ENCODE assay signal across 1 cellular context in the genomic region with DNA sequence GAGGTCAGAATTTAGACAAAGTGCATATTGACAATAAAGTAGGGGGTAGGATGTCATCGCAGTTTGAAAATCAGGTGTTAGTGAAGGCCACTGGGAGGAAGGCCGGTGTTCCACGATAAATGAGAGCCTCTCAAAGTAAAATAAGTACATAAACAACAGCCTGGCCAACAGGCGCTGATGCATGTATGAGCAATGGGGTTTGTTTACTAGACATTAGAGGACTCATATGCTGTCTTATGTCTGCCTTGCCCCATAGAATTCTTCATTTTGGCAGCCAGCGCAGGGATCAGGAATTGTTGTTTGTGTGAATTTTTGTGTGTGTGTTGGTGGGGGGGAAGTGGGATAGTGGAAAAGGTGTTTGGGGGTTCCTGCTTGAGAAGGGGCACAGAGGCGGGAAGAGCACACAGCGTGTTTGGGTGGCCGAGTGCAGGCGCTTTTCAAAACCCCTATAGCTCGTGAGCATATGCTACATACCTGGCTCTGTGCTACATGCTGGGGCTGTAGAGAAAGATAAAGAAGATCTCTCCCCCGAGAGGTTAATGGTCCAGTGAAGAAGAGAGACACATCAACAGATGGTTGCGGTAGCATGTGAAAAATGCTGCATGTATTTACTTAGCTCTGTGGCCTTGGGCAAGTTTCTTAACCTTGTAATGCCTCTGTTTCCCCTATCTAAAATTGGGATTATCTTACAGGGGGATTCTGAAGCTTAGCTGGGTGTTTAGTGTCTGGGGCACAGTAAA.
TF ChIP-seq lines count a peak whose summit lies in the region.

No MANE protein-coding gene starts in this region.

TF ChIP-seq in GM12891, 5 proteins besides CTCF, POLR2A, EP300 and RAD21 (continued from another document):
- no peak for TF ChIP-seq PAX5 (IDR thresholded peaks at IDR 0.05; ENCODE audit: insufficient read depth, low read length, severe bottlenecking)
- no peak for TF ChIP-seq TAF1 (IDR thresholded peaks at IDR 0.05; ENCODE audit: low read depth, low read length)
- no peak for TF ChIP-seq POU2F2 (IDR thresholded peaks at IDR 0.05; ENCODE audit: low read depth, low read length)
